8 cellular contexts compared by ENCODE assay signal in the genomic region with DNA sequence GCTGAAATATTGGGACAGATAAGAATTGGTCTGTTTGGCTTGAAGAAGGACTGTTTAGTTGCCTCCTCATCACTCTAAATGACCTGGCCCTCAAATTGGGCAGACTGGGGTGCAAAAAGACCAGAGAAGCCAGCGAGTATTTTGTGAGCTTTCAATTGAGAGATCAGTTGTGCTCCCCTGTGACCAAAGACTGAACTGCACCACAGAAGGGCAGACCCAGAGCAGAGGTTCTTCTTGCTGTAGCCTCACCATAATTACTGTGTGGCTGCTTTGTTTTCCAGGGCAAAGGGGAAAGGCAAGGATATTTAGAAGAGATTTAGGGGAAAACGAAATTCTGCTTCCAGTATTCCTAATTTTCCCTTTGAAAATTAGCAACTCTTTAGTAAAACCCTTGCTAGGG.
A peak's percentile ranks its signal among the peaks of the same experiment; 100 is the strongest.
DNase-seq lines count a peak whose midpoint lies in the region; ATAC-seq, FAIRE-seq and TF ChIP-seq lines count a peak whose summit lies in the region.

No MANE protein-coding gene starts in this region.

- H3K9ac ChIP-seq in H1 (replicated peaks in 1 of 4; ENCODE audit: extremely low read depth in 1 of 4, low read depth in 3 of 4, low read length in 3 of 4) (no peak overlapping the region), smooth muscle cell (ENCODE audit: low read depth) (no peak overlapping the region)

- no peaks in the 10 kb centered on the region for H3K36me3 ChIP-seq in H1 (ENCODE audit: control insufficient read depth in 2 of 4, insufficient read depth in 4 of 4, low read length in 3 of 4)
- H3K36me3 ChIP-seq in smooth muscle cell (ENCODE audit: low read depth), result no peaks in the 10 kb centered on the region
- H3K36me3 ChIP-seq in left lung, result no peaks in the 10 kb centered on the region

- no peak overlapping the region for H2BK15ac ChIP-seq in H1 (ENCODE audit: low read length)

- no peak overlapping the region for H3K18ac ChIP-seq in H1 (ENCODE audit: extremely low read depth, low read length)

- peak; percentile 89 for FAIRE-seq in H1 (lab: Jason Lieb, UNC)

- no peak overlapping the region for H4K5ac ChIP-seq in H1 (ENCODE audit: insufficient read length, low read depth, low read length)

- H3K4ac ChIP-seq in H1 (replicated peaks; ENCODE audit: insufficient read length, low read depth, low read length), result no peak overlapping the region

- POLR2A ChIA-PET in H1 (lab: Charles Lee; ENCODE audit: partially characterized antibody), result no interaction called here

- DNase-seq in NCI-H2029 treated with DMSO at 0.1 percent for 48 hours (lab: John Stamatoyannopoulos, UW), result peak; percentile 84
- DNase-seq in H1 (ENCODE audit: low read depth in 1 of 2, low spot score in 2 of 2), result no peak
- DNase-seq in smooth muscle cell (lab: John Stamatoyannopoulos, UW; ENCODE audit: unreplicated experiment), result no peak
- DNase-seq in posterior vena cava (ENCODE audit: low spot score), result no peak
- no peak for DNase-seq in left lung

- H3K4me1 ChIP-seq in H1 (replicated peaks in 1 of 4; ENCODE audit: control insufficient read depth in 3 of 4, insufficient read depth in 4 of 4, low read length in 3 of 4) (no peaks in the 10 kb centered on the region), smooth muscle cell (ENCODE audit: low read depth) (no peaks in the 10 kb centered on the region), left lung (no peaks in the 10 kb centered on the region)

- H3K4me2 ChIP-seq in H1 (ENCODE audit: insufficient read depth in 1 of 2, low read depth in 2 of 2, low read length in 2 of 2) (no peak overlapping the region), smooth muscle cell (no peak overlapping the region)

- H3K79me2 ChIP-seq in H1 (ENCODE audit: control insufficient read depth in 1 of 2, insufficient read depth in 2 of 2, low read length in 2 of 2), result no peaks in the 10 kb centered on the region
- H3K79me2 ChIP-seq in smooth muscle cell (ENCODE audit: low read depth), result no peaks in the 10 kb centered on the region

- no peaks in the 10 kb centered on the region for H3F3A ChIP-seq in smooth muscle cell (ENCODE audit: low read depth)

- H3K23me2 ChIP-seq in H1 (ENCODE audit: low read depth, low read length), result no peaks in the 10 kb centered on the region

- H3K4me3 ChIP-seq in H1 (ENCODE audit: extremely low read depth in 1 of 4, insufficient read depth in 2 of 4, low read depth in 3 of 4, low read length in 4 of 4), result no peak overlapping the region
- H3K4me3 ChIP-seq in smooth muscle cell, result no peak overlapping the region
- H3K4me3 ChIP-seq in left lung, result no peak overlapping the region

- H2BK5ac ChIP-seq in H1 (ENCODE audit: low read depth, low read length), result no peak overlapping the region

- H2BK20ac ChIP-seq in H1 (ENCODE audit: low read length), result no peak overlapping the region

- H3K56ac ChIP-seq in H1 (replicated peaks; ENCODE audit: insufficient read length, low read depth, low read length), result no peak overlapping the region

- TF ChIP-seq CTCF in 22Rv1 (IDR thresholded peaks at IDR 0.05) (0 out of 2 replicates have a peak, but pooled peaks have one; percentile 9), H1 (IDR thresholded peaks at IDR 0.05; ENCODE audit: control extremely low read depth in 1 of 3, insufficient read depth in 1 of 3, low read depth in 1 of 3, low read length in 3 of 3) (peak; percentile 17 to 62 (median 50)), smooth muscle cell (IDR thresholded peaks at IDR 0.05; ENCODE audit: borderline replicate concordance, insufficient read depth, poor library complexity, severe bottlenecking) (peak; percentile 33), left lung (IDR thresholded peaks at IDR 0.05) (peak in 1 of 2 donors; percentile 22)

- no peaks in the 10 kb centered on the region for H3K27me3 ChIP-seq in H1 (replicated peaks in 1 of 4; ENCODE audit: control insufficient read depth in 3 of 4, extremely low read depth in 1 of 4, insufficient read depth in 3 of 4, low read length in 3 of 4)
- H3K27me3 ChIP-seq in smooth muscle cell (ENCODE audit: low read depth), result no peaks in the 10 kb centered on the region
- H3K27me3 ChIP-seq in left lung, result peaks cover 0 to 9% of the 10 kb centered on the region in 2 donors

- no peak overlapping the region for H4K8ac ChIP-seq in H1 (ENCODE audit: extremely low read depth, insufficient read depth, low read length)

- TF ChIP-seq POLR2A in GM18505 (IDR thresholded peaks at IDR 0.05; ENCODE audit: borderline replicate concordance, extremely low read depth, insufficient read depth, insufficient read length) (no peak), H1 (IDR thresholded peaks at IDR 0.05; ENCODE audit: control extremely low read depth in 1 of 2, low read depth in 2 of 2, low read length in 2 of 2) (no peak)

- no peak overlapping the region for H2AK5ac ChIP-seq in H1 (ENCODE audit: low read depth, low read length)

- no peak for TF ChIP-seq EP300 in H1 (IDR thresholded peaks at IDR 0.05; ENCODE audit: borderline replicate concordance in 1 of 2, low read depth in 2 of 2, low read length in 2 of 2)

- H3K9me3 ChIP-seq in H1 (ENCODE audit: insufficient read depth in 2 of 2, low read depth in 1 of 2, low read length in 1 of 2) (no peaks in the 10 kb centered on the region), smooth muscle cell (replicated peaks; ENCODE audit: low read depth) (no peaks in the 10 kb centered on the region), left lung (no peaks in the 10 kb centered on the region)

- H3K14ac ChIP-seq in H1 (ENCODE audit: insufficient read length), result no peak overlapping the region

- WGBS in H1 (ENCODE audit: extremely low coverage in 1 of 2, insufficient coverage in 1 of 2, insufficient read length in 1 of 2, insufficient replicate concordance in 2 of 2, low coverage in 1 of 2, low lambda C conversion rate in 2 of 2, missing lambda C conversion rate in 1 of 2), 2 experiments, result 22% methylated on average over 2 of the region's 2 CpGs; no CpG with 5 or more reads in 1 of the 2 experiments
- 22% methylated on average over 2 of the region's 2 CpGs for WGBS in smooth muscle cell (ENCODE audit: low lambda C conversion rate)

- no peaks in the 10 kb centered on the region for H3K79me1 ChIP-seq in H1 (ENCODE audit: low read depth, low read length)

- TF ChIP-seq RAD21 in H1 (IDR thresholded peaks at IDR 0.05 in 1 of 2, conservative IDR thresholded peaks at IDR 0.05 in 1 of 2; ENCODE audit: low read depth in 2 of 2, low read length in 2 of 2), result peak; percentile 64 to 71

- H3K27ac ChIP-seq in 22Rv1 (no peak overlapping the region), H1 (ENCODE audit: low read depth, low read length) (no peak overlapping the region), smooth muscle cell (ENCODE audit: low read depth) (no peak overlapping the region), left lung (no peak overlapping the region)

- H4K20me1 ChIP-seq in H1 (replicated peaks in 1 of 2; ENCODE audit: control insufficient read depth in 1 of 2, insufficient read depth in 2 of 2, low read length in 2 of 2) (no peaks in the 10 kb centered on the region), smooth muscle cell (ENCODE audit: low read depth) (no peaks in the 10 kb centered on the region)

- ATAC-seq in GM18505 (IDR thresholded peaks at IDR 0.05; ENCODE audit: unreplicated experiment), result peak; percentile 61
- no peak for ATAC-seq in left lung
- no peak for ATAC-seq in GM19023 (IDR thresholded peaks at IDR 0.05; ENCODE audit: unreplicated experiment)

- no peak overlapping the region for H3K23ac ChIP-seq in H1 (ENCODE audit: insufficient read length)

- CTCF ChIA-PET in H1 (lab: Charles Lee; ENCODE audit: partially characterized antibody), result interaction anchor here (0.5 to 1.7 kb wide), 9 partner anchors 21 to 738 kb away, joined by 3 to 7 read pairs (median 3); no protein-coding TSS in a partner anchor

- H2AFZ ChIP-seq in H1 (ENCODE audit: low read length), result no peak overlapping the region
- no peak overlapping the region for H2AFZ ChIP-seq in smooth muscle cell (ENCODE audit: low read depth)

- H2BK12ac ChIP-seq in H1 (ENCODE audit: low read depth, low read length), result no peak overlapping the region

- no peak overlapping the region for H4K91ac ChIP-seq in H1 (replicated peaks; ENCODE audit: insufficient read length, low read length)

- intact Hi-C loops in posterior vena cava (cut with DNase I), result no loop called here
- intact Hi-C loops in left lung (cut with DNase I), result no loop called here

- no peak overlapping the region for H2BK120ac ChIP-seq in H1 (replicated peaks; ENCODE audit: low read depth, low read length)

TF ChIP-seq in H1, 55 proteins besides CTCF, POLR2A, EP300 and RAD21 (continues in another document):
- TF ChIP-seq RFX5 (IDR thresholded peaks at IDR 0.05; ENCODE audit: borderline replicate concordance, low read depth, low read length) (no peak), SUZ12 (IDR thresholded peaks at IDR 0.05; ENCODE audit: low read length) (no peak), GTF2F1 (IDR thresholded peaks at IDR 0.05; ENCODE audit: borderline replicate concordance, low read depth, low read length) (no peak), POU5F1 (IDR thresholded peaks at IDR 0.05; ENCODE audit: low read depth, low read length) (no peak), HDAC2 (IDR thresholded peaks at IDR 0.05; ENCODE audit: borderline replicate concordance in 1 of 2, low read depth in 2 of 2, low read length in 2 of 2) (no peak), JUN (IDR thresholded peaks at IDR 0.05; ENCODE audit: low read depth, low read length) (no peak), EZH2 (IDR thresholded peaks at IDR 0.05; ENCODE audit: low read depth, low read length, severe bottlenecking) (no peak), CTBP2 (IDR thresholded peaks at IDR 0.05; ENCODE audit: borderline replicate concordance, insufficient read depth, insufficient read length, low read length) (no peak), E2F6 (IDR thresholded peaks at IDR 0.05) (no peak), CEBPB (IDR thresholded peaks at IDR 0.05; ENCODE audit: low read depth, low read length) (no peak), RBBP5 (IDR thresholded peaks at IDR 0.05; ENCODE audit: borderline replicate concordance, low read depth, low read length) (no peak), FOSL1 (IDR thresholded peaks at IDR 0.05; ENCODE audit: insufficient read depth, low read depth, low read length) (no peak), KDM4A (IDR thresholded peaks at IDR 0.05; ENCODE audit: low read depth, low read length, severe bottlenecking) (no peak), KDM1A (IDR thresholded peaks at IDR 0.05; ENCODE audit: borderline replicate concordance, low read length) (no peak), PHF8 (conservative IDR thresholded peaks at IDR 0.05; ENCODE audit: low read depth, low read length) (no peak), GABPA (IDR thresholded peaks at IDR 0.05; ENCODE audit: borderline replicate concordance, insufficient read depth, low read length) (no peak), TAF1 (IDR thresholded peaks at IDR 0.05; ENCODE audit: low read depth, low read length) (no peak)
